ENCODE assay signal across 22 cellular contexts in genomic region chr14:70731447-70732239, GRCh38.
DNase-seq lines count a peak whose midpoint lies in the region; ATAC-seq and TF ChIP-seq lines count a peak whose summit lies in the region.
"Had no signal": no experiment of that assay in that cellular context is flagged by ENCODE, and none has a peak within 500 bp of the region (broad histone marks: within the 10 kb centered on the region; RNA-seq: fewer than 3 reads in every experiment).

No MANE protein-coding gene starts in this region.

- no peak for TF ChIP-seq CTCF in RWPE2 (IDR thresholded peaks at IDR 0.05; ENCODE audit: poor library complexity, severe bottlenecking)
- no peak for TF ChIP-seq CTCF in esophagus squamous epithelium (IDR thresholded peaks at IDR 0.05)
- TF ChIP-seq CTCF in H9 (conservative IDR thresholded peaks at IDR 0.05) = no peak
- TF ChIP-seq CTCF in right atrium auricular region (IDR thresholded peaks at IDR 0.05) = no peak

- H4K8ac ChIP-seq in H9 (replicated peaks; ENCODE audit: insufficient read length, low read depth, low read length) = no peak overlapping the region

- no peak overlapping the region for H2BK120ac ChIP-seq in H9 (ENCODE audit: low read depth, low read length, poor library complexity, severe bottlenecking)

- no peak overlapping the region for H2BK15ac ChIP-seq in H9 (ENCODE audit: low read depth, low read length)

- no peak overlapping the region for H2AFZ ChIP-seq in H9 (ENCODE audit: low read length)

- H3K9me3 ChIP-seq in RWPE2 (ENCODE audit: severe bottlenecking) (no peaks in the 10 kb centered on the region), esophagus squamous epithelium (no peaks in the 10 kb centered on the region), H9 (ENCODE audit: control insufficient read depth, low read depth, low read length) (no peaks in the 10 kb centered on the region), right atrium auricular region (no peaks in the 10 kb centered on the region), HAP-1 (no peaks in the 10 kb centered on the region)
- H3K9me3 ChIP-seq: SJSA1, thyroid gland had no signal

- H3K9me3 Mint-ChIP-seq in H9 = no peaks in the 10 kb centered on the region
- H3K9me3 Mint-ChIP-seq: activated T-cell treated with anti-CD3 and anti-CD28 coated beads, Interleukin-2, amount 50 U/mL, for 4 hours; mesothelial cell of epicardium; natural killer cell; stimulated activated naive CD8-positive, alpha-beta T cell treated with anti-CD3 and anti-CD28 coated beads, Interleukin-15, amount 100 ng/mL, for 72 hours; T-cell had no signal

- H4K20me1 ChIP-seq in H9 (ENCODE audit: control insufficient read depth, insufficient read depth, insufficient read length) = no peaks in the 10 kb centered on the region

- intact Hi-C loops in esophagus squamous epithelium (cut with DNase I) = no loop called here

- no peak overlapping the region for H3K9ac ChIP-seq in H9 (ENCODE audit: extremely low read depth, insufficient read length, low read length)
- H3K9ac ChIP-seq: KMS-11 had no signal

- DNase-seq in HK-2 (ENCODE audit: unreplicated experiment) (peak; percentile 58), RWPE2 (ENCODE audit: low spot score) (no peak), esophagus squamous epithelium (lab: John Stamatoyannopoulos, UW) (no peak), renal cortical epithelial cell (ENCODE audit: low read depth) (peak; percentile 60), H9 (no peak), right atrium auricular region (ENCODE audit: low spot score) (no peak), HAP-1 (ENCODE audit: low spot score in 2 of 2) (no peak)
- DNase-seq: activated naive CD4-positive, alpha-beta T cell; activated T-cell treated with anti-CD3 and anti-CD28 coated beads, Interleukin-2, amount 50 U/mL, for 4 hours; amniotic stem cell; effector memory CD4-positive, alpha-beta T cell; left cardiac atrium; natural killer cell; NCI-H1436 treated with DMSO at 0.1 percent for 48 hours; NCI-H524; stimulated activated naive CD8-positive, alpha-beta T cell treated with anti-CD3 and anti-CD28 coated beads, Interleukin-15, amount 100 ng/mL, for 72 hours; T-cell; thyroid gland had no signal

- H2BK20ac ChIP-seq in H9 (ENCODE audit: low read depth, low read length, poor library complexity, severe bottlenecking) = no peak overlapping the region

- 25 to 51% methylated on average over 7 of the region's 7 CpGs for WGBS in esophagus squamous epithelium, 2 donors
- no CpG with 5 or more reads among the region's 7 CpGs for WGBS in H9 (ENCODE audit: extremely low coverage, insufficient read length, low lambda C conversion rate)

- no peak overlapping the region for H4K5ac ChIP-seq in H9 (ENCODE audit: insufficient read length, low read depth, low read length)

- no peaks in the 10 kb centered on the region for H3K79me2 ChIP-seq in H9 (ENCODE audit: insufficient read depth, low read length)

- no peak overlapping the region for H2BK5ac ChIP-seq in H9 (ENCODE audit: insufficient read length, low read length)

- H3K27ac ChIP-seq in RWPE2 (ENCODE audit: poor library complexity, severe bottlenecking) (no peak overlapping the region), esophagus squamous epithelium (peak overlapping the region in 3 of 4 donors; percentile 22 to 25 (median 24)), H9 (ENCODE audit: insufficient read length, low read depth, low read length) (no peak overlapping the region), right atrium auricular region (no peak overlapping the region)
- H3K27ac ChIP-seq: KMS-11, SJSA1, thyroid gland had no signal

- H3K36me3 ChIP-seq in RWPE2 (ENCODE audit: low read depth) = peaks cover 92% of the 10 kb centered on the region
- H3K36me3 ChIP-seq in esophagus squamous epithelium = peaks cover 5 to 78% (median 5%) of the 10 kb centered on the region in 3 donors
- no peaks in the 10 kb centered on the region for H3K36me3 ChIP-seq in right atrium auricular region
- H3K36me3 ChIP-seq in HAP-1 (replicated peaks) = peaks cover 4% of the 10 kb centered on the region
- H3K36me3 ChIP-seq: SJSA1 had no signal

- no peak overlapping the region for H3T11ph ChIP-seq in H9 (ENCODE audit: low read length)

- no peak overlapping the region for H3K4ac ChIP-seq in H9 (ENCODE audit: low read depth, low read length)

- H4K91ac ChIP-seq in H9 (ENCODE audit: insufficient read length, low read depth, low read length) = no peak overlapping the region

- H3K79me1 ChIP-seq in H9 (ENCODE audit: insufficient read depth, low read depth, low read length, poor library complexity, severe bottlenecking) = no peaks in the 10 kb centered on the region

- H3K56ac ChIP-seq in H9 (ENCODE audit: insufficient read length, low read depth, low read length) = no peak overlapping the region

- no peak overlapping the region for H2BK12ac ChIP-seq in H9 (ENCODE audit: insufficient read length, low read depth, low read length)

- H3K27me3 Mint-ChIP-seq in H9 (ENCODE audit: low read depth) = no peaks in the 10 kb centered on the region
- H3K27me3 Mint-ChIP-seq: stimulated activated naive CD8-positive, alpha-beta T cell treated with anti-CD3 and anti-CD28 coated beads, Interleukin-15, amount 100 ng/mL, for 72 hours; T-cell had no signal

- no peak overlapping the region for H3K23ac ChIP-seq in H9 (ENCODE audit: insufficient read length, low read depth, low read length)

- H3K18ac ChIP-seq in H9 (ENCODE audit: insufficient read length, low read depth, low read length) = no peak overlapping the region

- H3K4me1 Mint-ChIP-seq in H9 = peaks cover 0 to 3% of the 10 kb centered on the region in 2 experiments; a peak in 2 of 4 replicates
- H3K4me1 Mint-ChIP-seq: natural killer cell; stimulated activated naive CD8-positive, alpha-beta T cell treated with anti-CD3 and anti-CD28 coated beads, Interleukin-15, amount 100 ng/mL, for 72 hours; T-cell had no signal

- no peaks in the 10 kb centered on the region for H3K27me3 ChIP-seq in RWPE2 (ENCODE audit: insufficient read depth, poor library complexity, severe bottlenecking)
- no peaks in the 10 kb centered on the region for H3K27me3 ChIP-seq in esophagus squamous epithelium
- H3K27me3 ChIP-seq in H9 (ENCODE audit: insufficient read depth, low read length) = no peaks in the 10 kb centered on the region
- no peaks in the 10 kb centered on the region for H3K27me3 ChIP-seq in right atrium auricular region
- H3K27me3 ChIP-seq in HAP-1 (ENCODE audit: low read depth) = no peaks in the 10 kb centered on the region
- H3K27me3 ChIP-seq: SJSA1, thyroid gland had no signal

- H3K27ac Mint-ChIP-seq in H9 = no peak overlapping the region; a peak in 1 of 7 replicates
- H3K27ac Mint-ChIP-seq: mesothelial cell of epicardium, natural killer cell, T-cell had no signal

- H3K4me3 ChIP-seq in RWPE2 (ENCODE audit: severe bottlenecking) (no peak overlapping the region), esophagus squamous epithelium (no peak overlapping the region), right atrium auricular region (no peak overlapping the region), HAP-1 (no peak overlapping the region)
- H3K4me3 ChIP-seq: SJSA1, thyroid gland had no signal

- no peak overlapping the region for H3K4me3 Mint-ChIP-seq in H9
- H3K4me3 Mint-ChIP-seq: activated T-cell treated with anti-CD3 and anti-CD28 coated beads, Interleukin-2, amount 50 U/mL, for 4 hours; mesothelial cell of epicardium; natural killer cell; stimulated activated naive CD8-positive, alpha-beta T cell treated with anti-CD3 and anti-CD28 coated beads, Interleukin-15, amount 100 ng/mL, for 72 hours; T-cell had no signal

- TF ChIP-seq POLR2A in esophagus squamous epithelium (IDR thresholded peaks at IDR 0.05) = no peak

- peak; percentile 51 for ATAC-seq in RWPE2 (ENCODE audit: low read depth)
- ATAC-seq: activated T-cell treated with anti-CD3 and anti-CD28 coated beads, Interleukin-2, amount 50 U/mL, for 4 hours; left cardiac atrium; natural killer cell; Panc1; stimulated activated naive CD8-positive, alpha-beta T cell treated with anti-CD3 and anti-CD28 coated beads, Interleukin-15, amount 100 ng/mL, for 72 hours; T-cell had no signal

- H3K36me3 Mint-ChIP-seq in H9 (ENCODE audit: insufficient read depth in 1 of 3, low read depth in 3 of 3) = peaks cover 46 to 76% (median 75%) of the 10 kb centered on the region in 3 experiments
- H3K36me3 Mint-ChIP-seq: natural killer cell had no signal

- no peak overlapping the region for H3K14ac ChIP-seq in H9 (ENCODE audit: insufficient read depth, low read length)

- H3K4me1 ChIP-seq in RWPE2 (ENCODE audit: insufficient read depth, poor library complexity, severe bottlenecking) (no peaks in the 10 kb centered on the region), esophagus squamous epithelium (peaks cover 0 to 5% (median 0%) of the 10 kb centered on the region in 3 donors), H9 (ENCODE audit: insufficient read depth, low read length) (no peaks in the 10 kb centered on the region), right atrium auricular region (peaks cover 0 to 10% of the 10 kb centered on the region in 2 donors), HAP-1 (no peaks in the 10 kb centered on the region)
- H3K4me1 ChIP-seq: SJSA1, thyroid gland had no signal

- no peak overlapping the region for H3K4me2 ChIP-seq in H9 (ENCODE audit: insufficient read depth, insufficient read length, low read length)
- H3K4me2 ChIP-seq: KMS-11 had no signal

- H2AK5ac ChIP-seq in H9 (ENCODE audit: insufficient read length, low read length) = no peak overlapping the region

- H3K23me2 ChIP-seq in H9 (ENCODE audit: insufficient read length, low read depth, low read length, poor library complexity, severe bottlenecking) = no peaks in the 10 kb centered on the region

- in situ Hi-C loops in HAP-1 (cut with MboI; ENCODE audit: low sequenced_read_pairs) = no loop called here

Comparison
In these comparisons a context has a peak if more than half of its experiments do, and no peak if none do; other contexts are left out.
1. DNase-seq: peak in HK-2 (single experiment) and renal cortical epithelial cell (single experiment); none in RWPE2 (single experiment), esophagus squamous epithelium (single experiment), H9 (single experiment), right atrium auricular region (single experiment) and HAP-1 (0 of 2).
2. H3K27ac ChIP-seq: peak in esophagus squamous epithelium (3 of 4); none in RWPE2 (single experiment), H9 (single experiment) and right atrium auricular region (0 of 2).